Comparison of ENCODE assay signal across 24 cellular contexts in genomic region chr10:101573885-101574284, GRCh38.
"Had no signal": no experiment of that assay in that cellular context is flagged by ENCODE, and none has a peak within 500 bp of the region (broad histone marks: within the 10 kb centered on the region; RNA-seq: fewer than 3 reads in every experiment).

No MANE protein-coding gene starts in this region.

- H3K4me3 ChIP-seq: ascending aorta, cardiac muscle cell, MG63, PC-9, SJSA1 had no signal

- ATAC-seq: activated CD4-positive, alpha-beta T cell treated with anti-CD3 and anti-CD28 coated beads for 36 hours; activated CD8-positive, alpha-beta T cell treated with anti-CD3 and anti-CD28 coated beads, Interleukin-2, amount 10 ng/mL, durations not matched to agents 7 days and 5 days had no signal

- H3K27ac ChIP-seq: ascending aorta, cardiac muscle cell, PC-9, RWPE1, SJSA1 had no signal

- DNase-seq: activated CD4-positive, alpha-beta T cell treated with anti-CD3 and anti-CD28 coated beads for 36 hours; activated CD4-positive, alpha-beta T cell treated with anti-CD3 and anti-CD28 coated beads, Interleukin-2, amount 10 ng/mL, durations not matched to agents 7 days and 5 days; activated CD4-positive, alpha-beta T cell treated with anti-CD3 and anti-CD28 coated beads, Interleukin-2, amount 50 U/mL, for 48 hours; activated CD8-positive, alpha-beta T cell treated with anti-CD3 and anti-CD28 coated beads, Interleukin-2, amount 10 ng/mL, durations not matched to agents 7 days and 5 days; activated gamma-delta T cell; activated naive CD4-positive, alpha-beta T cell treated with anti-CD3 and anti-CD28 coated beads for 36 hours; activated T-cell treated with anti-CD3 and anti-CD28 coated beads, Interleukin-2, amount 50 U/mL, for 24 hours; amygdala; Kasumi-1; KG1; MG63; NCI-H1048; NCI-H1436 treated with DMSO at 0.1 percent for 48 hours; NCI-H1694 treated with DMSO at 0.1 percent for 48 hours; NCI-H2029; NCI-H510A; NCI-H526; NCI-H748 treated with DMSO at 0.1 percent for 48 hours; NK-92 treated with Interleukin-12 subunit alpha and Interleukin-12 subunit beta, amount 100 ng/mL, for 24 hours; PC-9 had no signal

- H3K36me3 ChIP-seq: cardiac muscle cell, MG63, SJSA1 had no signal

- H3K27me3 ChIP-seq: ascending aorta, cardiac muscle cell, MG63 had no signal
